1 cellular context compared by ENCODE assay signal in the genomic region with DNA sequence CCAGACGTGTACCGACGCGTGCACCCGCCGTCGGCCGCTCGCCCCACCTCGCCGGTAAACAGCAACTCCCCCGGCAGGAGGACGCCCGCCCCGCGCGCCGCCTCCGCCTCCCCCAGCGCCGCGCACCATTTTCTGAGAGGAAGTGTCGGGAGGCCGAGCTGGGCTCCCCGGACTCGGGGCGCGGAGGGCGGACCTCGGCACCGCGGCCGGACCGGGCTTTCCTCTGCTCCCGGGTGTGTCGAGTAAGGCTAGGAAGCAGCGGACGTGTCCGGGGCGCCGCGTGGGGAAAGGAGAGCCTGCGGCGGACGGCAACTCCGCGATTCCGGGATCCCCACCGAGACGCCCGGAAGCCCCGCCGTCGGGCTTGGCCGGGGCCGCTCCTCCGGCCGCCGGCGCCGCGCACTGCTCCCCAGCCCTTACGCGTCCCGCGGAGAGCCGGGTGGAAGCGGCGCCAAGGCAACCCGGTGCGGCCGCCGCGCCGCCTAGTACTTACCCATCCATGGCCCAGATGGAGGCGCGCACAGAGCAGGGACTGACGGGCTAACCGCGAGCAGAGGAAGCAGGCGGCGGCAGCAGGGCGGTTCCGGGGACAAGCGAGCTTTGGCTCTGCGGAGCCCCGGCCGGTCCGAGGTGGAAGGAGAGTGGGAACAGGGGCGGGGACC.
TF ChIP-seq lines count a peak whose summit lies in the region.

A gene with protein sequence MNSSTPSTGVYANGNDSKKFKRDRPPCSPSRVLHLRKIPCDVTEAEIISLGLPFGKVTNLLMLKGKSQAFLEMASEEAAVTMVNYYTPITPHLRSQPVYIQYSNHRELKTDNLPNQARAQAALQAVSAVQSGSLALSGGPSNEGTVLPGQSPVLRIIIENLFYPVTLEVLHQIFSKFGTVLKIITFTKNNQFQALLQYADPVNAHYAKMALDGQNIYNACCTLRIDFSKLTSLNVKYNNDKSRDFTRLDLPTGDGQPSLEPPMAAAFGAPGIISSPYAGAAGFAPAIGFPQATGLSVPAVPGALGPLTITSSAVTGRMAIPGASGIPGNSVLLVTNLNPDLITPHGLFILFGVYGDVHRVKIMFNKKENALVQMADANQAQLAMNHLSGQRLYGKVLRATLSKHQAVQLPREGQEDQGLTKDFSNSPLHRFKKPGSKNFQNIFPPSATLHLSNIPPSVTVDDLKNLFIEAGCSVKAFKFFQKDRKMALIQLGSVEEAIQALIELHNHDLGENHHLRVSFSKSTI (minus strand): TSS at position 643 of the 662 bp plus-strand sequence. CDS start 35,754 bp downstream, outside the sequence.

TF ChIP-seq in K562, 482 proteins besides CTCF, POLR2A, EP300 and RAD21 (continued from another document and continues in another):
- TF ChIP-seq, protein P1, sequence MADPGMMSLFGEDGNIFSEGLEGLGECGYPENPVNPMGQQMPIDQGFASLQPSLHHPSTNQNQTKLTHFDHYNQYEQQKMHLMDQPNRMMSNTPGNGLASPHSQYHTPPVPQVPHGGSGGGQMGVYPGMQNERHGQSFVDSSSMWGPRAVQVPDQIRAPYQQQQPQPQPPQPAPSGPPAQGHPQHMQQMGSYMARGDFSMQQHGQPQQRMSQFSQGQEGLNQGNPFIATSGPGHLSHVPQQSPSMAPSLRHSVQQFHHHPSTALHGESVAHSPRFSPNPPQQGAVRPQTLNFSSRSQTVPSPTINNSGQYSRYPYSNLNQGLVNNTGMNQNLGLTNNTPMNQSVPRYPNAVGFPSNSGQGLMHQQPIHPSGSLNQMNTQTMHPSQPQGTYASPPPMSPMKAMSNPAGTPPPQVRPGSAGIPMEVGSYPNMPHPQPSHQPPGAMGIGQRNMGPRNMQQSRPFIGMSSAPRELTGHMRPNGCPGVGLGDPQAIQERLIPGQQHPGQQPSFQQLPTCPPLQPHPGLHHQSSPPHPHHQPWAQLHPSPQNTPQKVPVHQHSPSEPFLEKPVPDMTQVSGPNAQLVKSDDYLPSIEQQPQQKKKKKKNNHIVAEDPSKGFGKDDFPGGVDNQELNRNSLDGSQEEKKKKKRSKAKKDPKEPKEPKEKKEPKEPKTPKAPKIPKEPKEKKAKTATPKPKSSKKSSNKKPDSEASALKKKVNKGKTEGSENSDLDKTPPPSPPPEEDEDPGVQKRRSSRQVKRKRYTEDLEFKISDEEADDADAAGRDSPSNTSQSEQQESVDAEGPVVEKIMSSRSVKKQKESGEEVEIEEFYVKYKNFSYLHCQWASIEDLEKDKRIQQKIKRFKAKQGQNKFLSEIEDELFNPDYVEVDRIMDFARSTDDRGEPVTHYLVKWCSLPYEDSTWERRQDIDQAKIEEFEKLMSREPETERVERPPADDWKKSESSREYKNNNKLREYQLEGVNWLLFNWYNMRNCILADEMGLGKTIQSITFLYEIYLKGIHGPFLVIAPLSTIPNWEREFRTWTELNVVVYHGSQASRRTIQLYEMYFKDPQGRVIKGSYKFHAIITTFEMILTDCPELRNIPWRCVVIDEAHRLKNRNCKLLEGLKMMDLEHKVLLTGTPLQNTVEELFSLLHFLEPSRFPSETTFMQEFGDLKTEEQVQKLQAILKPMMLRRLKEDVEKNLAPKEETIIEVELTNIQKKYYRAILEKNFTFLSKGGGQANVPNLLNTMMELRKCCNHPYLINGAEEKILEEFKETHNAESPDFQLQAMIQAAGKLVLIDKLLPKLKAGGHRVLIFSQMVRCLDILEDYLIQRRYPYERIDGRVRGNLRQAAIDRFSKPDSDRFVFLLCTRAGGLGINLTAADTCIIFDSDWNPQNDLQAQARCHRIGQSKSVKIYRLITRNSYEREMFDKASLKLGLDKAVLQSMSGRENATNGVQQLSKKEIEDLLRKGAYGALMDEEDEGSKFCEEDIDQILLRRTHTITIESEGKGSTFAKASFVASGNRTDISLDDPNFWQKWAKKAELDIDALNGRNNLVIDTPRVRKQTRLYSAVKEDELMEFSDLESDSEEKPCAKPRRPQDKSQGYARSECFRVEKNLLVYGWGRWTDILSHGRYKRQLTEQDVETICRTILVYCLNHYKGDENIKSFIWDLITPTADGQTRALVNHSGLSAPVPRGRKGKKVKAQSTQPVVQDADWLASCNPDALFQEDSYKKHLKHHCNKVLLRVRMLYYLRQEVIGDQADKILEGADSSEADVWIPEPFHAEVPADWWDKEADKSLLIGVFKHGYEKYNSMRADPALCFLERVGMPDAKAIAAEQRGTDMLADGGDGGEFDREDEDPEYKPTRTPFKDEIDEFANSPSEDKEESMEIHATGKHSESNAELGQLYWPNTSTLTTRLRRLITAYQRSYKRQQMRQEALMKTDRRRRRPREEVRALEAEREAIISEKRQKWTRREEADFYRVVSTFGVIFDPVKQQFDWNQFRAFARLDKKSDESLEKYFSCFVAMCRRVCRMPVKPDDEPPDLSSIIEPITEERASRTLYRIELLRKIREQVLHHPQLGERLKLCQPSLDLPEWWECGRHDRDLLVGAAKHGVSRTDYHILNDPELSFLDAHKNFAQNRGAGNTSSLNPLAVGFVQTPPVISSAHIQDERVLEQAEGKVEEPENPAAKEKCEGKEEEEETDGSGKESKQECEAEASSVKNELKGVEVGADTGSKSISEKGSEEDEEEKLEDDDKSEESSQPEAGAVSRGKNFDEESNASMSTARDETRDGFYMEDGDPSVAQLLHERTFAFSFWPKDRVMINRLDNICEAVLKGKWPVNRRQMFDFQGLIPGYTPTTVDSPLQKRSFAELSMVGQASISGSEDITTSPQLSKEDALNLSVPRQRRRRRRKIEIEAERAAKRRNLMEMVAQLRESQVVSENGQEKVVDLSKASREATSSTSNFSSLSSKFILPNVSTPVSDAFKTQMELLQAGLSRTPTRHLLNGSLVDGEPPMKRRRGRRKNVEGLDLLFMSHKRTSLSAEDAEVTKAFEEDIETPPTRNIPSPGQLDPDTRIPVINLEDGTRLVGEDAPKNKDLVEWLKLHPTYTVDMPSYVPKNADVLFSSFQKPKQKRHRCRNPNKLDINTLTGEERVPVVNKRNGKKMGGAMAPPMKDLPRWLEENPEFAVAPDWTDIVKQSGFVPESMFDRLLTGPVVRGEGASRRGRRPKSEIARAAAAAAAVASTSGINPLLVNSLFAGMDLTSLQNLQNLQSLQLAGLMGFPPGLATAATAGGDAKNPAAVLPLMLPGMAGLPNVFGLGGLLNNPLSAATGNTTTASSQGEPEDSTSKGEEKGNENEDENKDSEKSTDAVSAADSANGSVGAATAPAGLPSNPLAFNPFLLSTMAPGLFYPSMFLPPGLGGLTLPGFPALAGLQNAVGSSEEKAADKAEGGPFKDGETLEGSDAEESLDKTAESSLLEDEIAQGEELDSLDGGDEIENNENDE (IDR thresholded peaks at IDR 0.05; ENCODE audit: low read depth, low read length), result no peak
- TF ChIP-seq KLF10 (CRISPR knock-in tag; IDR thresholded peaks at IDR 0.05) (no peak), NFRKB (IDR thresholded peaks at IDR 0.05; ENCODE audit: low read depth) (0 out of 2 replicates have a peak, but pooled peaks have one; percentile 66), NONO (IDR thresholded peaks at IDR 0.05; ENCODE audit: low read depth in 2 of 2, low read length in 1 of 2) (peak in 1 of 2 experiments; percentile 76), ZNF3 (CRISPR knock-in tag; IDR thresholded peaks at IDR 0.05) (no peak), SRSF1 (IDR thresholded peaks at IDR 0.05; ENCODE audit: low read depth, low read length) (0 out of 2 replicates have a peak, but pooled peaks have one; percentile 69), GTF2E2 (tag; IDR thresholded peaks at IDR 0.05) (peak; percentile 81), KLF1 (tag; IDR thresholded peaks at IDR 0.05) (peak; percentile 77; the same call in 1 of the 2 replicates), CCNT2 (IDR thresholded peaks at IDR 0.05; ENCODE audit: borderline replicate concordance, extremely low read depth, insufficient read length, low read depth, low read length) (peak; percentile 97), ELF1 (tag; IDR thresholded peaks at IDR 0.05) (peak; percentile 36; the same call in 1 of the 2 replicates), ZNF589 (CRISPR knock-in tag; IDR thresholded peaks at IDR 0.05; ENCODE audit: low read depth) (no peak), OTX1 (CRISPR knock-in tag; IDR thresholded peaks at IDR 0.05) (no peak; the same call in 1 of the 2 replicates), TFAM (CRISPR knock-in tag; conservative IDR thresholded peaks at IDR 0.05) (no peak), BMI1 (IDR thresholded peaks at IDR 0.05; ENCODE audit: low read length) (no peak), PTBP1 (IDR thresholded peaks at IDR 0.05; ENCODE audit: low read depth, low read length) (0 out of 2 replicates have a peak, but pooled peaks have one; percentile 37), ZBED1 (IDR thresholded peaks at IDR 0.05) (no peak), KAT2B (IDR thresholded peaks at IDR 0.05; ENCODE audit: low read depth, low read length) (no peak), SUPT5H (IDR thresholded peaks at IDR 0.05) (peak; percentile 85), GATAD2B (IDR thresholded peaks at IDR 0.05; ENCODE audit: borderline replicate concordance) (peak; percentile 46; the same call in 1 of the 2 replicates), ARID2 (IDR thresholded peaks at IDR 0.05) (no peak), ZNF274 (IDR thresholded peaks at IDR 0.05; ENCODE audit: borderline replicate concordance, low read depth, low read length) (no peak), FOXA3 (CRISPR knock-in tag; conservative IDR thresholded peaks at IDR 0.05 in 1 of 2, IDR thresholded peaks at IDR 0.05 in 1 of 2) (peak in 1 of 2 experiments; percentile 62; a peak in 2 of 4 replicates), TARDBP (IDR thresholded peaks at IDR 0.05) (no peak), ZNF584 (CRISPR knock-in tag; IDR thresholded peaks at IDR 0.05; ENCODE audit: low read depth) (no peak; the same call in 1 of the 2 replicates), NFATC3 (IDR thresholded peaks at IDR 0.05) (no peak), NCOA1 (IDR thresholded peaks at IDR 0.05; ENCODE audit: low read depth) (no peak), MYC (IDR thresholded peaks at IDR 0.05; ENCODE audit: low read depth, low read length) (peak; percentile 86), MYC (CRISPR knock-in tag; IDR thresholded peaks at IDR 0.05; ENCODE audit: borderline replicate concordance, low read depth) (no peak)
- TF ChIP-seq, protein P2, sequence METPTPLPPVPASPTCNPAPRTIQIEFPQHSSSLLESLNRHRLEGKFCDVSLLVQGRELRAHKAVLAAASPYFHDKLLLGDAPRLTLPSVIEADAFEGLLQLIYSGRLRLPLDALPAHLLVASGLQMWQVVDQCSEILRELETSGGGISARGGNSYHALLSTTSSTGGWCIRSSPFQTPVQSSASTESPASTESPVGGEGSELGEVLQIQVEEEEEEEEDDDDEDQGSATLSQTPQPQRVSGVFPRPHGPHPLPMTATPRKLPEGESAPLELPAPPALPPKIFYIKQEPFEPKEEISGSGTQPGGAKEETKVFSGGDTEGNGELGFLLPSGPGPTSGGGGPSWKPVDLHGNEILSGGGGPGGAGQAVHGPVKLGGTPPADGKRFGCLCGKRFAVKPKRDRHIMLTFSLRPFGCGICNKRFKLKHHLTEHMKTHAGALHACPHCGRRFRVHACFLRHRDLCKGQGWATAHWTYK (CRISPR knock-in tag; IDR thresholded peaks at IDR 0.05), result peak; percentile 81
- TF ChIP-seq, protein P3, sequence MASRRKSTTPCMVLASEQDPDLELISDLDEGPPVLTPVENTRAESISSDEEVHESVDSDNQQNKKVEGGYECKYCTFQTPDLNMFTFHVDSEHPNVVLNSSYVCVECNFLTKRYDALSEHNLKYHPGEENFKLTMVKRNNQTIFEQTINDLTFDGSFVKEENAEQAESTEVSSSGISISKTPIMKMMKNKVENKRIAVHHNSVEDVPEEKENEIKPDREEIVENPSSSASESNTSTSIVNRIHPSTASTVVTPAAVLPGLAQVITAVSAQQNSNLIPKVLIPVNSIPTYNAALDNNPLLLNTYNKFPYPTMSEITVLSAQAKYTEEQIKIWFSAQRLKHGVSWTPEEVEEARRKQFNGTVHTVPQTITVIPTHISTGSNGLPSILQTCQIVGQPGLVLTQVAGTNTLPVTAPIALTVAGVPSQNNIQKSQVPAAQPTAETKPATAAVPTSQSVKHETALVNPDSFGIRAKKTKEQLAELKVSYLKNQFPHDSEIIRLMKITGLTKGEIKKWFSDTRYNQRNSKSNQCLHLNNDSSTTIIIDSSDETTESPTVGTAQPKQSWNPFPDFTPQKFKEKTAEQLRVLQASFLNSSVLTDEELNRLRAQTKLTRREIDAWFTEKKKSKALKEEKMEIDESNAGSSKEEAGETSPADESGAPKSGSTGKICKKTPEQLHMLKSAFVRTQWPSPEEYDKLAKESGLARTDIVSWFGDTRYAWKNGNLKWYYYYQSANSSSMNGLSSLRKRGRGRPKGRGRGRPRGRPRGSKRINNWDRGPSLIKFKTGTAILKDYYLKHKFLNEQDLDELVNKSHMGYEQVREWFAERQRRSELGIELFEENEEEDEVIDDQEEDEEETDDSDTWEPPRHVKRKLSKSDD (conservative IDR thresholded peaks at IDR 0.05; ENCODE audit: low read length), result no peak
- TF ChIP-seq, protein P4, sequence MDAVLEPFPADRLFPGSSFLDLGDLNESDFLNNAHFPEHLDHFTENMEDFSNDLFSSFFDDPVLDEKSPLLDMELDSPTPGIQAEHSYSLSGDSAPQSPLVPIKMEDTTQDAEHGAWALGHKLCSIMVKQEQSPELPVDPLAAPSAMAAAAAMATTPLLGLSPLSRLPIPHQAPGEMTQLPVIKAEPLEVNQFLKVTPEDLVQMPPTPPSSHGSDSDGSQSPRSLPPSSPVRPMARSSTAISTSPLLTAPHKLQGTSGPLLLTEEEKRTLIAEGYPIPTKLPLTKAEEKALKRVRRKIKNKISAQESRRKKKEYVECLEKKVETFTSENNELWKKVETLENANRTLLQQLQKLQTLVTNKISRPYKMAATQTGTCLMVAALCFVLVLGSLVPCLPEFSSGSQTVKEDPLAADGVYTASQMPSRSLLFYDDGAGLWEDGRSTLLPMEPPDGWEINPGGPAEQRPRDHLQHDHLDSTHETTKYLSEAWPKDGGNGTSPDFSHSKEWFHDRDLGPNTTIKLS (IDR thresholded peaks at IDR 0.05; ENCODE audit: borderline replicate concordance, low read depth), result peak; percentile 52; the same call in 1 of the 2 replicates
- TF ChIP-seq, protein P5, sequence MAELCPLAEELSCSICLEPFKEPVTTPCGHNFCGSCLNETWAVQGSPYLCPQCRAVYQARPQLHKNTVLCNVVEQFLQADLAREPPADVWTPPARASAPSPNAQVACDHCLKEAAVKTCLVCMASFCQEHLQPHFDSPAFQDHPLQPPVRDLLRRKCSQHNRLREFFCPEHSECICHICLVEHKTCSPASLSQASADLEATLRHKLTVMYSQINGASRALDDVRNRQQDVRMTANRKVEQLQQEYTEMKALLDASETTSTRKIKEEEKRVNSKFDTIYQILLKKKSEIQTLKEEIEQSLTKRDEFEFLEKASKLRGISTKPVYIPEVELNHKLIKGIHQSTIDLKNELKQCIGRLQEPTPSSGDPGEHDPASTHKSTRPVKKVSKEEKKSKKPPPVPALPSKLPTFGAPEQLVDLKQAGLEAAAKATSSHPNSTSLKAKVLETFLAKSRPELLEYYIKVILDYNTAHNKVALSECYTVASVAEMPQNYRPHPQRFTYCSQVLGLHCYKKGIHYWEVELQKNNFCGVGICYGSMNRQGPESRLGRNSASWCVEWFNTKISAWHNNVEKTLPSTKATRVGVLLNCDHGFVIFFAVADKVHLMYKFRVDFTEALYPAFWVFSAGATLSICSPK (IDR thresholded peaks at IDR 0.05; ENCODE audit: borderline replicate concordance), result no peak
